ENCODE assay signal across 37 cellular contexts in genomic region chr1:47362828-47363227, GRCh38. TPM values are rescaled to one million over a fixed set of nuclear protein-coding genes. Genes with fewer than 3 reads are reported as not detected.
"Had no signal": no experiment of that assay in that cellular context is flagged by ENCODE, and none has a peak within 500 bp of the region (broad histone marks: within the 10 kb centered on the region; RNA-seq: fewer than 3 reads in every experiment).

No MANE protein-coding gene starts in this region.

- H3K36me3 ChIP-seq: adrenal gland, brain microvascular endothelial cell, breast epithelium had no signal

- H3K27ac Mint-ChIP-seq: activated B cell treated with CpG ODN at 0.5 μM for 24 hours; activated CD4-positive, alpha-beta memory T cell treated with anti-CD3 and anti-CD28 coated beads for 36 hours; activated CD4-positive, alpha-beta T cell treated with anti-CD3 and anti-CD28 coated beads, Interleukin-2, amount 10 ng/mL, durations not matched to agents 24 days and 14 days; activated CD8-positive, alpha-beta T cell treated with anti-CD3 and anti-CD28 coated beads for 36 hours; activated naive CD4-positive, alpha-beta T cell treated with anti-CD3 and anti-CD28 coated beads for 36 hours; activated naive CD8-positive, alpha-beta T cell treated with anti-CD3 and anti-CD28 coated beads for 36 hours; activated T-cell treated with anti-CD3 and anti-CD28 coated beads, Interleukin-2, amount 50 U/mL, for 72 hours; activated T-helper 1 cell treated with anti-CD3 and anti-CD28 coated beads, Interleukin-12 subunit alpha, Interleukin-12 subunit beta, Interleukin-2, Interleukin-4 antibody, amounts not matched to agents 30 ng/mL and 10 ng/mL and 1 ng/mL, durations not matched to agents 14 hours and 24 hours and 36 hours; activated T-helper 17 cell treated with anti-CD3 and anti-CD28 coated beads, Interleukin-2, amount 50 U/mL, for 72 hours; T-helper 1 cell treated with Interleukin-12 subunit alpha and Interleukin-12 subunit beta and Interleukin-4 antibody, amounts not matched to agents 30 μg/mL and 1 μg/mL, for 36 hours; T-helper 2 cell treated with Interferon-gamma antibody and Interleukin-4, amounts not matched to agents 5 μg/mL and 100 μg/mL, for 36 hours had no signal

- H3K4me3 ChIP-seq: adrenal gland, body of pancreas, breast epithelium had no signal

- H3K27me3 Mint-ChIP-seq: activated B cell treated with CpG ODN at 0.5 μM for 24 hours; activated CD4-positive, alpha-beta memory T cell treated with anti-CD3 and anti-CD28 coated beads for 36 hours; activated CD4-positive, alpha-beta T cell treated with anti-CD3 and anti-CD28 coated beads, Interleukin-2, amount 10 ng/mL, durations not matched to agents 24 days and 14 days; activated CD8-positive, alpha-beta T cell treated with anti-CD3 and anti-CD28 coated beads for 36 hours; activated naive CD8-positive, alpha-beta T cell treated with anti-CD3 and anti-CD28 coated beads for 36 hours; activated T-helper 17 cell treated with anti-CD3 and anti-CD28 coated beads, Interleukin-2, amount 50 U/mL, for 72 hours had no signal

- ATAC-seq: activated CD8-positive, alpha-beta T cell treated with anti-CD3 and anti-CD28 coated beads for 36 hours; activated naive CD4-positive, alpha-beta T cell treated with anti-CD3 and anti-CD28 coated beads, Interleukin-2, amount 50 U/mL, for 72 hours; activated T-cell treated with anti-CD3 and anti-CD28 coated beads, Interleukin-2, amount 50 U/mL, for 4 hours; activated T-cell treated with anti-CD3 and anti-CD28 coated beads, Interleukin-2, amount 50 U/mL, for 72 hours; activated T-helper 17 cell treated with anti-CD3 and anti-CD28 coated beads, Interleukin-2, amount 50 U/mL, for 72 hours; body of pancreas had no signal

- H3K4me1 Mint-ChIP-seq: activated B cell treated with CpG ODN at 0.5 μM for 24 hours had no signal

- H3K4me3 Mint-ChIP-seq: activated B cell treated with CpG ODN at 0.5 μM for 24 hours; activated CD4-positive, alpha-beta memory T cell treated with anti-CD3 and anti-CD28 coated beads for 36 hours; activated CD4-positive, alpha-beta T cell treated with anti-CD3 and anti-CD28 coated beads, Interleukin-2, amount 10 ng/mL, durations not matched to agents 24 days and 14 days; activated CD8-positive, alpha-beta T cell treated with anti-CD3 and anti-CD28 coated beads for 36 hours; activated naive CD4-positive, alpha-beta T cell treated with anti-CD3 and anti-CD28 coated beads for 36 hours; activated naive CD8-positive, alpha-beta T cell treated with anti-CD3 and anti-CD28 coated beads for 36 hours; activated T-cell treated with anti-CD3 and anti-CD28 coated beads, Interleukin-2, amount 50 U/mL, for 4 hours; activated T-cell treated with anti-CD3 and anti-CD28 coated beads, Interleukin-2, amount 50 U/mL, for 72 hours; activated T-helper 1 cell treated with anti-CD3 and anti-CD28 coated beads, Interleukin-12 subunit alpha, Interleukin-12 subunit beta, Interleukin-2, Interleukin-4 antibody, amounts not matched to agents 30 ng/mL and 10 ng/mL and 1 ng/mL, durations not matched to agents 14 hours and 24 hours and 36 hours; activated T-helper 17 cell treated with anti-CD3 and anti-CD28 coated beads, Interleukin-2, amount 50 U/mL, for 72 hours; T-helper 1 cell treated with Interleukin-12 subunit alpha and Interleukin-12 subunit beta and Interleukin-4 antibody, amounts not matched to agents 30 μg/mL and 1 μg/mL, for 36 hours; T-helper 2 cell treated with Interferon-gamma antibody and Interleukin-4, amounts not matched to agents 5 μg/mL and 100 μg/mL, for 36 hours had no signal

- H3K9me3 ChIP-seq: adrenal gland, body of pancreas, breast epithelium had no signal

- H3K27ac ChIP-seq: adrenal gland, body of pancreas, brain microvascular endothelial cell, breast epithelium, VCaP had no signal

- DNase-seq: activated B cell treated with CpG ODN at 0.5 μM for 24 hours; activated CD4-positive, alpha-beta memory T cell treated with anti-CD3 and anti-CD28 coated beads for 36 hours; activated CD4-positive, alpha-beta T cell treated with anti-CD3 and anti-CD28 coated beads for 4 hours; activated CD4-positive, alpha-beta T cell treated with anti-CD3 and anti-CD28 coated beads, Interleukin-2, amount 10 ng/mL, durations not matched to agents 24 days and 14 days; activated CD4-positive, alpha-beta T cell treated with anti-CD3 and anti-CD28 coated beads, Interleukin-2, amount 50 U/mL, for 1 hour; activated CD4-positive, alpha-beta T cell treated with anti-CD3 and anti-CD28 coated beads, Interleukin-2, amount 50 U/mL, for 4 hours; activated CD4-positive, CD25-positive, alpha-beta regulatory T cell treated with anti-CD3 and anti-CD28 coated beads, Interleukin-2, amount 50 U/mL, for 72 hours; activated CD8-positive, alpha-beta memory T cell treated with anti-CD3 and anti-CD28 coated beads, Interleukin-2, amount 50 U/mL, for 4 hours; activated CD8-positive, alpha-beta T cell treated with anti-CD3 and anti-CD28 coated beads for 36 hours; activated effector memory CD4-positive, alpha-beta T cell treated with anti-CD3 and anti-CD28 coated beads, Interleukin-2, amount 50 U/mL, for 16 hours; activated gamma-delta T cell treated with Interleukin-2 at 50 U/mL for 16 hours; activated naive CD4-positive, alpha-beta T cell; activated naive CD4-positive, alpha-beta T cell treated with anti-CD3 and anti-CD28 coated beads for 36 hours; activated naive CD4-positive, alpha-beta T cell treated with anti-CD3 and anti-CD28 coated beads, Interleukin-2, amount 50 U/mL, for 16 hours; activated naive CD8-positive, alpha-beta T cell treated with anti-CD3 and anti-CD28 coated beads for 36 hours; activated T-cell treated with anti-CD3 and anti-CD28 coated beads for 4 hours; activated T-cell treated with anti-CD3 and anti-CD28 coated beads, Interleukin-2, amount 50 U/mL, for 1 hour; activated T-cell treated with anti-CD3 and anti-CD28 coated beads, Interleukin-2, amount 50 U/mL, for 4 hours; activated T-cell treated with anti-CD3 and anti-CD28 coated beads, Interleukin-2, amount 50 U/mL, for 72 hours; adrenal gland; amniotic stem cell; aorta; body of pancreas; brain microvascular endothelial cell; central memory CD4-positive, alpha-beta T cell; T-helper 1 cell; T-helper 2 cell; T-helper 9 cell had no signal

- H3K4me1 ChIP-seq: adrenal gland, body of pancreas, breast epithelium had no signal

- H3K36me3 Mint-ChIP-seq: activated CD4-positive, alpha-beta memory T cell treated with anti-CD3 and anti-CD28 coated beads for 36 hours; activated naive CD4-positive, alpha-beta T cell treated with anti-CD3 and anti-CD28 coated beads, Interleukin-2, amount 50 U/mL, for 72 hours had no signal

- H3K9me3 Mint-ChIP-seq: activated B cell treated with CpG ODN at 0.5 μM for 24 hours; activated CD4-positive, alpha-beta memory T cell treated with anti-CD3 and anti-CD28 coated beads for 36 hours; activated CD4-positive, alpha-beta T cell treated with anti-CD3 and anti-CD28 coated beads, Interleukin-2, amount 10 ng/mL, durations not matched to agents 24 days and 14 days; activated CD8-positive, alpha-beta T cell treated with anti-CD3 and anti-CD28 coated beads for 36 hours; activated naive CD4-positive, alpha-beta T cell treated with anti-CD3 and anti-CD28 coated beads for 36 hours; activated naive CD4-positive, alpha-beta T cell treated with anti-CD3 and anti-CD28 coated beads, Interleukin-2, amount 50 U/mL, for 72 hours; activated naive CD8-positive, alpha-beta T cell treated with anti-CD3 and anti-CD28 coated beads for 36 hours; activated T-cell treated with anti-CD3 and anti-CD28 coated beads, Interleukin-2, amount 50 U/mL, for 4 hours; activated T-cell treated with anti-CD3 and anti-CD28 coated beads, Interleukin-2, amount 50 U/mL, for 72 hours; activated T-helper 1 cell treated with anti-CD3 and anti-CD28 coated beads, Interleukin-12 subunit alpha, Interleukin-12 subunit beta, Interleukin-2, Interleukin-4 antibody, amounts not matched to agents 30 ng/mL and 10 ng/mL and 1 ng/mL, durations not matched to agents 14 hours and 24 hours and 36 hours; activated T-helper 17 cell treated with anti-CD3 and anti-CD28 coated beads, Interleukin-2, amount 50 U/mL, for 72 hours; T-helper 1 cell treated with Interleukin-12 subunit alpha and Interleukin-12 subunit beta and Interleukin-4 antibody, amounts not matched to agents 30 μg/mL and 1 μg/mL, for 36 hours; T-helper 2 cell treated with Interferon-gamma antibody and Interleukin-4, amounts not matched to agents 5 μg/mL and 100 μg/mL, for 36 hours had no signal

RNA-seq across cellular contexts. Expression of gene FOXE3, which starts 53.3 kb away (rescaled TPM):
- total RNA-seq: activated B cell treated with CpG ODN at 0.5 μM for 24 hours; activated CD4-positive, alpha-beta memory T cell treated with anti-CD3 and anti-CD28 coated beads for 36 hours; activated CD4-positive, alpha-beta T cell treated with anti-CD3 and anti-CD28 coated beads, Interleukin-2, amount 10 ng/mL, durations not matched to agents 24 days and 14 days; activated CD8-positive, alpha-beta memory T cell treated with anti-CD3 and anti-CD28 coated beads for 36 hours; activated CD8-positive, alpha-beta T cell treated with anti-CD3 and anti-CD28 coated beads for 36 hours; activated naive CD4-positive, alpha-beta T cell treated with anti-CD3 and anti-CD28 coated beads for 36 hours; activated naive CD4-positive, alpha-beta T cell treated with anti-CD3 and anti-CD28 coated beads, Interleukin-2, amount 50 U/mL, for 72 hours; activated naive CD8-positive, alpha-beta T cell treated with anti-CD3 and anti-CD28 coated beads for 36 hours; activated T-cell treated with anti-CD3 and anti-CD28 coated beads, Interleukin-2, amount 50 U/mL, for 4 hours; activated T-cell treated with anti-CD3 and anti-CD28 coated beads, Interleukin-2, amount 50 U/mL, for 72 hours; activated T-helper 1 cell treated with anti-CD3 and anti-CD28 coated beads, Interleukin-12 subunit alpha, Interleukin-12 subunit beta, Interleukin-2, Interleukin-4 antibody, amounts not matched to agents 30 ng/mL and 10 ng/mL and 1 ng/mL, durations not matched to agents 14 hours and 24 hours and 36 hours; activated T-helper 17 cell treated with anti-CD3 and anti-CD28 coated beads, Interleukin-2, amount 50 U/mL, for 72 hours; adrenal gland; aorta; body of pancreas; breast epithelium; cardiac septum had no signal
